In the genomic region with DNA sequence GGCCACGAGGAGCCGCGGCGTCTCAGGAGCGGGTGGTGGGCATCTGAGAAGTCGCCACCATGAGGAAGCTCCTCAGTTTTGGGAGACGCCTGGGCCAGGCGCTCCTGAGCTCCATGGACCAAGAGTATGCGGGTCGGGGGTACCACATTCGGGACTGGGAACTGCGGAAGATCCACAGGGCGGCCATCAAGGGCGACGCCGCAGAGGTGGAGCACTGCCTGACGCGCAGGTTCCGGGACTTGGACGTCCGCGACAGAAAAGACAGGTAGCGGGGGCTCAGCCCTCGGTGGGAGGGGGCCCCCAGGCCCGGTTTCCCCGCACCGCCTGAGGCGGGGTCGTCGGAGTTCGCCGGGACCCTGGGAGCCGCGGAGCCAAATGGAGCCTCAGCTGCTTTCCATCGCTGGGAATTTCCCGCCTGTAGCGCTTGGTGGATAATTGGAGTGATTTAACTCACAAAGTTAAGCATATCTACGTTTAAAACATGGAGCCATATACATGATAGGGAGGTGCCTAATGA, we compare ENCODE assay signal across 8 cellular contexts. TPM values are rescaled to one million over a fixed set of nuclear protein-coding genes. Genes with fewer than 3 reads are reported as not detected.
DNase-seq lines count a peak whose midpoint lies in the region; ATAC-seq and TF ChIP-seq lines count a peak whose summit lies in the region.

No MANE protein-coding gene starts in this region.

- peak; percentile 36 for ATAC-seq in naive thymus-derived CD4-positive, alpha-beta T cell
- ATAC-seq in GM21381 (IDR thresholded peaks at IDR 0.05; ENCODE audit: unreplicated experiment), result no peak

- H3K27me3 ChIP-seq in naive thymus-derived CD4-positive, alpha-beta T cell (ENCODE audit: control insufficient read depth in 2 of 2, insufficient read depth in 2 of 2, low read length in 2 of 2), result peaks cover 4 to 6% of the 10 kb centered on the region in 2 donors

- H3K4me1 Mint-ChIP-seq in naive thymus-derived CD4-positive, alpha-beta T cell, result peaks cover 4 to 14% (median 9%) of the 10 kb centered on the region in 7 donors

- peaks cover 0 to 5% of the 10 kb centered on the region in 2 donors for H3K4me1 ChIP-seq in naive thymus-derived CD4-positive, alpha-beta T cell (ENCODE audit: control insufficient read depth in 2 of 2, insufficient read depth in 2 of 2, low read length in 2 of 2)

- DNase-seq in GM12864 (ENCODE audit: low read depth) (no peak), NCI-H526 treated with DMSO at 0.1 percent for 48 hours (lab: John Stamatoyannopoulos, UW) (peak; percentile 50), choroid plexus epithelial cell (ENCODE audit: low read depth) (no peak), COLO829 (ENCODE audit: low spot score) (no peak), GM10266 (ENCODE audit: extremely low spot score) (no peak)
- peak in 1 of 9 donors; percentile 29 for DNase-seq in naive thymus-derived CD4-positive, alpha-beta T cell
- DNase-seq in central memory CD4-positive, alpha-beta T cell, result no peak

- peaks cover 0 to 2% (median 0%) of the 10 kb centered on the region in 5 donors for H3K36me3 Mint-ChIP-seq in naive thymus-derived CD4-positive, alpha-beta T cell

- intact Hi-C loops in naive thymus-derived CD4-positive, alpha-beta T cell (cut with micrococcal nuclease), result no loop called here

- peak overlapping the region in 1 of 9 donors; percentile 64 for H3K27ac Mint-ChIP-seq in naive thymus-derived CD4-positive, alpha-beta T cell

- TF ChIP-seq CTCF in GM12864 (IDR thresholded peaks at IDR 0.05; ENCODE audit: low read depth, low read length, missing control alignments) (no peak), choroid plexus epithelial cell (conservative IDR thresholded peaks at IDR 0.05; ENCODE audit: low read depth, low read length) (no peak), GM10266 (IDR thresholded peaks at IDR 0.05; ENCODE audit: control insufficient read depth, insufficient read depth, low read depth, missing control alignments) (no peak)

- H3K4me3 Mint-ChIP-seq in naive thymus-derived CD4-positive, alpha-beta T cell, result peak overlapping the region; percentile 74 to 91 (median 82)

- CTCF ChIA-PET in naive thymus-derived CD4-positive, alpha-beta T cell (lab: Charles Lee), result no interaction called here

- H3K9me3 Mint-ChIP-seq in naive thymus-derived CD4-positive, alpha-beta T cell, result peaks cover 0 to 3% (median 0%) of the 10 kb centered on the region in 11 donors

- peak overlapping the region; percentile 25 for H3K4me3 ChIP-seq in GM12864 (ENCODE audit: low read depth, low read length)
- H3K4me3 ChIP-seq in choroid plexus epithelial cell (ENCODE audit: low read depth, low read length), result peak overlapping the region; percentile 53
- peak overlapping the region; percentile 50 for H3K4me3 ChIP-seq in naive thymus-derived CD4-positive, alpha-beta T cell (ENCODE audit: low read length)

- H3K9me3 ChIP-seq in naive thymus-derived CD4-positive, alpha-beta T cell (ENCODE audit: control insufficient read depth in 2 of 3, low read length in 3 of 3), result no peaks in the 10 kb centered on the region

- peaks cover 45 to 74% (median 62%) of the 10 kb centered on the region in 5 donors for H3K27me3 Mint-ChIP-seq in naive thymus-derived CD4-positive, alpha-beta T cell

- no peaks in the 10 kb centered on the region for H3K36me3 ChIP-seq in naive thymus-derived CD4-positive, alpha-beta T cell (ENCODE audit: control insufficient read depth in 2 of 3, insufficient read depth in 3 of 3, low read length in 3 of 3)

- no peak overlapping the region for H3K27ac ChIP-seq in naive thymus-derived CD4-positive, alpha-beta T cell (ENCODE audit: low read depth, low read length)

- POLR2A ChIA-PET in naive thymus-derived CD4-positive, alpha-beta T cell (lab: Charles Lee), result no interaction called here

RNA-seq across cellular contexts. Expression of a gene that starts 0.4 kb away (rescaled TPM):
- 1 to 10 TPM in 1 of 5 experiments, under 1 TPM in 2, not detected in 2; 0.17 to 1.2 (median 0.32) TPM for total RNA-seq in naive thymus-derived CD4-positive, alpha-beta T cell
- polyA plus RNA-seq in naive thymus-derived CD4-positive, alpha-beta T cell, result not detected

RNA-seq across cellular contexts. Expression of a gene that starts 50.8 kb away (rescaled TPM):
- 10 to 100 TPM; 34.0 to 48.0 (median 44.0) TPM for total RNA-seq in naive thymus-derived CD4-positive, alpha-beta T cell
- polyA plus RNA-seq in naive thymus-derived CD4-positive, alpha-beta T cell, result 10 to 100 TPM; 14.2 to 30.0 TPM
